15 cellular contexts compared by ENCODE assay signal in the genomic region with DNA sequence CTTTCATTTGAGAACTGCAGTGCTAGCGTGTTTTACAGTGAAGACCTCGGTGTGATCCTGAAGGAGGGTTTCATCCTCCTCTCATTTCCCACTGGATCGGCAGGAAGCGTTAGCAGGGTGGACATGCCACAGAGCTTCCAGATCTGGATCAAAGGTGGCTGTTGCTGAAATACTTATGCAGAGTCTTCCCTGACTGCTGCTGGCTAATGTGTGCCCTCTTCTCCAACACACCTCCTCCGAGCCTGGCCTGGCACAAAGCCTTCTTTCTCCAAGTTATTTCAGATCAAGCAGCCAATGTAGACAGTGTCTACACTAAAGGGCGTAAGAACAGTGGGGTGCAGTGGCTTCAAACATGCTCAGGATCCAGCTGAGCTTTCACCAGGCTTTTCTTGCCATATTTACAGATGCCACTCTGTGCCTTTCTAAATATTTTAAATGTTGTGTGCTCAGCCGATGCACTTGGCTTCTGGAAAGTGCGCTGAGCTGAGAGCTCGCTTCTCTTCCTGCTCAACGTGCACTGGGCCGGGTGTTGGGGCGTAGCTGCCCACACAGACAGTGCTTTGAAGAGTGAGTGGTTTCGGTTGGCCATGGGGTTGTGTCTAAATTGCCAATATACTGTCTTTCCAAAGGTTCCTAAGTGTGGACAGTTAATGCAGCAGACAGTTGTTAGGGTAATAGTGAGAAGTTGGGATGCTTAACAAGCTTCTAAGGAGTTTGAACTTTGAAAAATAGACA. TPM values are rescaled to one million over a fixed set of nuclear protein-coding genes. Genes with fewer than 3 reads are reported as not detected.
DNase-seq lines count a peak whose midpoint lies in the region; ATAC-seq and TF ChIP-seq lines count a peak whose summit lies in the region.
"Had no signal": no experiment of that assay in that cellular context is flagged by ENCODE, and none has a peak within 500 bp of the region (broad histone marks: within the 10 kb centered on the region; RNA-seq: fewer than 3 reads in every experiment).

No MANE protein-coding gene starts in this region.

- peak overlapping the region; percentile 100 for H3K27ac ChIP-seq in mammary epithelial cell (ENCODE audit: insufficient read depth, low read depth, low read length)
- no peak overlapping the region for H3K27ac ChIP-seq in mesenchymal stem cell (ENCODE audit: low read length, poor library complexity, severe bottlenecking)
- H3K27ac ChIP-seq in subcutaneous abdominal adipose tissue (ENCODE audit: low read depth, low read length): peak overlapping the region; percentile 47

- no peak for ATAC-seq in HG03521 (IDR thresholded peaks at IDR 0.05; ENCODE audit: unreplicated experiment)
- ATAC-seq: activated naive CD4-positive, alpha-beta T cell treated with anti-CD3 and anti-CD28 coated beads, Interleukin-2, amount 50 U/mL, for 72 hours had no signal

- WGBS in mammary epithelial cell (ENCODE audit: low coverage, missing lambda C conversion rate): 61% methylated on average over 13 of the region's 13 CpGs
- WGBS in mesenchymal stem cell: 93% methylated on average over 13 of the region's 13 CpGs

- H2BK120ac ChIP-seq in mesenchymal stem cell (ENCODE audit: low read depth, low read length): no peak overlapping the region

- TF ChIP-seq CTCF in mammary epithelial cell (conservative IDR thresholded peaks at IDR 0.05 in 1 of 2, IDR thresholded peaks at IDR 0.05 in 1 of 2; ENCODE audit: extremely low read depth in 1 of 2, insufficient read depth in 1 of 2, low read depth in 1 of 2, low read length in 2 of 2): no peak

- no peak overlapping the region for H2BK5ac ChIP-seq in mesenchymal stem cell (ENCODE audit: low read depth, low read length, poor library complexity, severe bottlenecking)

- H2AFZ ChIP-seq in mammary epithelial cell (ENCODE audit: low read depth, low read length) (no peak overlapping the region), mesenchymal stem cell (ENCODE audit: low read depth, low read length) (no peak overlapping the region)

- H3K79me2 ChIP-seq in mammary epithelial cell (ENCODE audit: insufficient read depth, low read length): peaks cover 6% of the 10 kb centered on the region

- no peaks in the 10 kb centered on the region for H3K36me3 ChIP-seq in mammary epithelial cell (ENCODE audit: insufficient read depth, low read length)
- peaks cover 0 to 21% of the 10 kb centered on the region in 2 experiments for H3K36me3 ChIP-seq in mesenchymal stem cell (ENCODE audit: control insufficient read depth in 1 of 2, insufficient read depth in 2 of 2, low read depth in 1 of 2, low read length in 2 of 2)
- H3K36me3 ChIP-seq in subcutaneous abdominal adipose tissue (ENCODE audit: control insufficient read depth in 5 of 5, insufficient read depth in 5 of 5, low read length in 5 of 5): peaks cover 0 to 8% (median 4%) of the 10 kb centered on the region in 5 donors

- H3K27me3 ChIP-seq in mammary epithelial cell (ENCODE audit: insufficient read depth, low read length) (no peaks in the 10 kb centered on the region), mesenchymal stem cell (ENCODE audit: control insufficient read depth in 1 of 2, insufficient read depth in 1 of 2, low read length in 2 of 2) (no peaks in the 10 kb centered on the region), subcutaneous abdominal adipose tissue (ENCODE audit: control insufficient read depth in 5 of 5, insufficient read depth in 4 of 5, low read length in 5 of 5) (no peaks in the 10 kb centered on the region)
- H3K27me3 ChIP-seq: testis had no signal

- H3K4me2 ChIP-seq in mammary epithelial cell (ENCODE audit: insufficient read depth, low read depth, low read length) (no peak overlapping the region), mesenchymal stem cell (ENCODE audit: low read length, poor library complexity, severe bottlenecking) (no peak overlapping the region)

- H4K8ac ChIP-seq in mesenchymal stem cell (ENCODE audit: low read length): no peak overlapping the region

- H2BK12ac ChIP-seq in mesenchymal stem cell (ENCODE audit: low read length in 2 of 2): no peak overlapping the region

- no peak overlapping the region for H3K14ac ChIP-seq in mesenchymal stem cell (ENCODE audit: low read length in 2 of 2)

- DNase-seq in NCI-H345 (lab: John Stamatoyannopoulos, UW) (peak; percentile 49), mammary epithelial cell (no peak), mesenchymal stem cell (no peak), DMS 273 (lab: John Stamatoyannopoulos, UW; ENCODE audit: unreplicated experiment) (no peak), medulla oblongata (ENCODE audit: extremely low spot score) (no peak)
- DNase-seq: activated CD4-positive, alpha-beta T cell treated with anti-CD3 and anti-CD28 coated beads, Interleukin-2, amount 50 U/mL, for 4 hours; DND-41; effector CD4-positive, alpha-beta T cell; hypothalamus; NCI-H1930; testis had no signal

- no peak overlapping the region for H3K18ac ChIP-seq in mesenchymal stem cell (ENCODE audit: low read depth in 1 of 2, low read length in 2 of 2)

- peaks cover 8% of the 10 kb centered on the region for H3K79me1 ChIP-seq in mesenchymal stem cell (replicated peaks; ENCODE audit: low read length, poor library complexity, severe bottlenecking)

- intact Hi-C loops in mammary epithelial cell (cut with micrococcal nuclease): no loop called here

- H3K4me1 ChIP-seq in mammary epithelial cell (ENCODE audit: insufficient read depth, low read length) (peaks cover 38% of the 10 kb centered on the region), mesenchymal stem cell (ENCODE audit: control insufficient read depth, insufficient read depth, low read depth, low read length) (peaks cover 5% of the 10 kb centered on the region), subcutaneous abdominal adipose tissue (ENCODE audit: control insufficient read depth in 5 of 5, insufficient read depth in 5 of 5, low read length in 5 of 5) (peaks cover 4 to 43% (median 27%) of the 10 kb centered on the region in 5 donors)

- in situ Hi-C loops in mammary epithelial cell (cut with MboI; ENCODE audit: low sequenced_read_pairs in 2 of 2): loop anchor here (5.0 kb wide), 2 partner anchors 35 to 50 kb away; no protein-coding TSS in a partner anchor

- no peaks in the 10 kb centered on the region for H4K20me1 ChIP-seq in mammary epithelial cell (ENCODE audit: insufficient read depth, low read length)

- no peak overlapping the region for H3K23ac ChIP-seq in mesenchymal stem cell (ENCODE audit: low read length in 2 of 2)

- no TSS peak for BruUV-seq in mammary epithelial cell (replicated peaks; lab: Mats Ljungman, UMichigan)

- no peak overlapping the region for H3K4me3 ChIP-seq in mammary epithelial cell (replicated peaks in 1 of 3; ENCODE audit: insufficient read depth in 1 of 3, low read depth in 2 of 3, low read length in 3 of 3)
- no peak overlapping the region for H3K4me3 ChIP-seq in mesenchymal stem cell (ENCODE audit: insufficient read depth in 1 of 2, low read depth in 1 of 2, low read length in 2 of 2)
- peak overlapping the region in 4 of 5 donors; percentile 17 to 35 (median 28) for H3K4me3 ChIP-seq in subcutaneous abdominal adipose tissue (ENCODE audit: low read depth in 1 of 5, low read length in 5 of 5)
- H3K4me3 ChIP-seq: testis had no signal

- H3K9ac ChIP-seq in mammary epithelial cell (ENCODE audit: insufficient read depth, low read length): no peak overlapping the region
- peak overlapping the region; percentile 58 for H3K9ac ChIP-seq in mesenchymal stem cell (ENCODE audit: low read length)
- peak overlapping the region in 2 of 5 donors; percentile 18 to 47 for H3K9ac ChIP-seq in subcutaneous abdominal adipose tissue (ENCODE audit: low read length in 5 of 5)

- CTCF ChIA-PET in mammary epithelial cell (lab: Charles Lee; ENCODE audit: low non-redundant PET): no interaction called here

- no peak overlapping the region for H2BK15ac ChIP-seq in mesenchymal stem cell (ENCODE audit: low read depth, poor library complexity, severe bottlenecking)

- no peak overlapping the region for H3K4ac ChIP-seq in mesenchymal stem cell (ENCODE audit: low read depth in 1 of 2, low read length in 2 of 2)

- no peak overlapping the region for H4K91ac ChIP-seq in mesenchymal stem cell (ENCODE audit: low read length)

- H3K9me3 ChIP-seq in mammary epithelial cell (replicated peaks; ENCODE audit: insufficient read depth, low read length): no peaks in the 10 kb centered on the region
- no peaks in the 10 kb centered on the region for H3K9me3 ChIP-seq in mesenchymal stem cell (ENCODE audit: control insufficient read depth, low read length)
- no peaks in the 10 kb centered on the region for H3K9me3 ChIP-seq in subcutaneous abdominal adipose tissue (ENCODE audit: control insufficient read depth in 5 of 5, low read length in 5 of 5)
- H3K9me3 ChIP-seq: testis had no signal

- no peak overlapping the region for H2AK5ac ChIP-seq in mesenchymal stem cell (ENCODE audit: low read length, severe bottlenecking)

- dilution Hi-C loops in mammary epithelial cell (cut with HindIII; ENCODE audit: low sequenced_read_pairs): loop anchor here (5.0 kb wide), 1 partner anchor 35 kb away; no protein-coding TSS in a partner anchor

RNA-seq across cellular contexts. Expression of a gene that starts 2.1 kb away (rescaled TPM):
- 1 to 10 TPM in 1 of 2 donors, under 1 TPM in 1; 0.33 to 1.1 TPM for total RNA-seq in mammary epithelial cell
- 0.23 TPM for polyA plus RNA-seq in mammary epithelial cell
- 3.4 TPM for polyA minus RNA-seq in mammary epithelial cell
- polyA plus RNA-seq in mesenchymal stem cell (2013, experiment 1 of 2): not detected
- polyA plus RNA-seq in mesenchymal stem cell (2013, experiment 2 of 2): not detected
- total RNA-seq: activated naive CD4-positive, alpha-beta T cell treated with anti-CD3 and anti-CD28 coated beads, Interleukin-2, amount 50 U/mL, for 72 hours had no signal
- polyA plus RNA-seq: neural cell had no signal

Comparison
In these comparisons a context has a peak if more than half of its experiments do, and no peak if none do; other contexts are left out.
1. H3K4me3 ChIP-seq: peak in subcutaneous abdominal adipose tissue (4 of 5); none in mammary epithelial cell (0 of 3) and mesenchymal stem cell (0 of 2).